ENCODE assay signal across 1 cellular context in genomic region chr13:113298001-113298945, GRCh38.
TF ChIP-seq lines count a peak whose summit lies in the region.

No MANE protein-coding gene starts in this region.

TF ChIP-seq in HepG2, 621 proteins besides CTCF, POLR2A, EP300 and RAD21 (continued from another document):
- TF ChIP-seq MBNL3 (CRISPR knock-in tag; conservative IDR thresholded peaks at IDR 0.05) = no peak
- no peak for TF ChIP-seq NR1H2 (CRISPR knock-in tag; IDR thresholded peaks at IDR 0.05; ENCODE audit: borderline replicate concordance, low read depth)
- TF ChIP-seq SOX13 (IDR thresholded peaks at IDR 0.05) = no peak
- TF ChIP-seq SOX13 (CRISPR knock-in tag; conservative IDR thresholded peaks at IDR 0.05 in 1 of 2, IDR thresholded peaks at IDR 0.05 in 1 of 2) = peak in 1 of 2 experiments; percentile 41; a peak in 1 of 4 replicates
- no peak for TF ChIP-seq ZNF260 (CRISPR knock-in tag; IDR thresholded peaks at IDR 0.05; ENCODE audit: borderline replicate concordance, low read depth)
- no peak for TF ChIP-seq MIER3 (CRISPR knock-in tag; IDR thresholded peaks at IDR 0.05; ENCODE audit: borderline replicate concordance)
- TF ChIP-seq NONO (IDR thresholded peaks at IDR 0.05) = no peak
- no peak for TF ChIP-seq NONO (CRISPR knock-in tag; conservative IDR thresholded peaks at IDR 0.05)
- no peak for TF ChIP-seq USF2 (IDR thresholded peaks at IDR 0.05; ENCODE audit: low read depth, low read length)
- TF ChIP-seq USF2 (CRISPR knock-in tag; IDR thresholded peaks at IDR 0.05; ENCODE audit: borderline replicate concordance) = peak; percentile 42; the same call in 1 of the 2 replicates
- no peak for TF ChIP-seq ZNF780A (CRISPR knock-in tag; IDR thresholded peaks at IDR 0.05)
- no peak for TF ChIP-seq CSRNP1 (CRISPR knock-in tag; IDR thresholded peaks at IDR 0.05)
- TF ChIP-seq ZKSCAN5 (CRISPR knock-in tag; IDR thresholded peaks at IDR 0.05) = no peak
- no peak for TF ChIP-seq ZNF704 (CRISPR knock-in tag; IDR thresholded peaks at IDR 0.05; ENCODE audit: borderline replicate concordance)
- no peak for TF ChIP-seq E2F1 (CRISPR knock-in tag; IDR thresholded peaks at IDR 0.05)
- TF ChIP-seq CHD4 (IDR thresholded peaks at IDR 0.05; ENCODE audit: borderline replicate concordance, low read length) = peak; percentile 2; the same call in 1 of the 2 replicates
- TF ChIP-seq ZUFSP (CRISPR knock-in tag; IDR thresholded peaks at IDR 0.05; ENCODE audit: borderline replicate concordance) = no peak
- peak; percentile 7 for TF ChIP-seq SAP130 (CRISPR knock-in tag; IDR thresholded peaks at IDR 0.05; ENCODE audit: low read depth)
- TF ChIP-seq MTF1 (CRISPR knock-in tag; IDR thresholded peaks at IDR 0.05) = no peak
- no peak for TF ChIP-seq ZC3H4 (CRISPR knock-in tag; IDR thresholded peaks at IDR 0.05; ENCODE audit: borderline replicate concordance)
- no peak for TF ChIP-seq DMAP1 (CRISPR knock-in tag; IDR thresholded peaks at IDR 0.05)
- TF ChIP-seq HIC2 (CRISPR knock-in tag; IDR thresholded peaks at IDR 0.05; ENCODE audit: low read depth) = no peak
- TF ChIP-seq BCLAF1 (IDR thresholded peaks at IDR 0.05) = no peak
- TF ChIP-seq ZMAT3 (CRISPR knock-in tag; conservative IDR thresholded peaks at IDR 0.05) = no peak
- TF ChIP-seq ZBTB10 (CRISPR knock-in tag; IDR thresholded peaks at IDR 0.05; ENCODE audit: borderline replicate concordance) = no peak
- peak; percentile 65; the same call in 1 of the 3 replicates for TF ChIP-seq MXI1 (IDR thresholded peaks at IDR 0.05; ENCODE audit: borderline replicate concordance, low read depth, low read length)
- TF ChIP-seq KLF12 (CRISPR knock-in tag; IDR thresholded peaks at IDR 0.05; ENCODE audit: borderline replicate concordance) = no peak
- no peak for TF ChIP-seq ZBTB42 (CRISPR knock-in tag; IDR thresholded peaks at IDR 0.05)
TF ChIP-seq in HepG2: peak in this region for 5.
